In the genomic region with DNA sequence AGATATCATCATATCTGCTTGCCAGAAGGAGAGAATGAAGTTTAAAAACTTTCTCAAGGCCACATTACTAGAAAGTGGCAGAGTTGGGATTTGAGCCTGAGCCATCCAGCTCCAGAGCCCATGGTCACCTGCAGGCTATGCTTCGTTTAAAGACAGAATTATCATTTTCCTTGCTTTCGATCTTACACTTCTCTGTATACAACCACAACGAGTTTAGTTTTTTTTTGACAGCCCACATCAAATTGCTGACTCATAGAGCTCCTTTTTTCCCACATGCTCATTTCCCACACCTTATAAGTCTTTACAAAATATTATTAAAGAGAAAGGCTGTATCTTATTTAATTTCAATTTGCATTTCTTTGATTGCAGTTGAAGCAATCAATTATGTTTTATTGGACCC, we compare ENCODE assay signal across 16 cellular contexts. TPM values are rescaled to one million over a fixed set of nuclear protein-coding genes. Genes with fewer than 3 reads are reported as not detected.
A peak's percentile ranks its signal among the peaks of the same experiment; 100 is the strongest.
DNase-seq lines count a peak whose midpoint lies in the region; ATAC-seq, FAIRE-seq and TF ChIP-seq lines count a peak whose summit lies in the region.
"Had no signal": no experiment of that assay in that cellular context is flagged by ENCODE, and none has a peak within 500 bp of the region (broad histone marks: within the 10 kb centered on the region; RNA-seq: fewer than 3 reads in every experiment).

No MANE protein-coding gene starts in this region.

- RAD21 ChIA-PET in GM12878 (lab: Charles Lee; ENCODE audit: unreplicated experiment) = interaction anchor here (0.6 to 7.1 kb wide), 16 partner anchors 9 to 121 kb away, joined by 3 to 62 read pairs (median 6); partner anchors contain the start of genes APLF, FBXO48 and PPP3R1

- 0% methylated on average over 3 of the region's 3 CpGs for WGBS in GM12878 (ENCODE audit: insufficient coverage, insufficient replicate concordance, low lambda C conversion rate, missing lambda C conversion rate)

- POLR2A ChIA-PET in GM12878 (lab: Charles Lee) = interaction anchor here (0.7 to 6.7 kb wide), 9 partner anchors 9 to 248 kb away, joined by 3 to 71 read pairs (median 11); no protein-coding TSS in a partner anchor

- H3K9me3 Mint-ChIP-seq in activated T-cell treated with anti-CD3 and anti-CD28 coated beads, Interleukin-2, amount 50 U/mL, for 72 hours = peaks cover 0 to 1% of the 10 kb centered on the region in 2 donors
- no peaks in the 10 kb centered on the region for H3K9me3 Mint-ChIP-seq in activated T-cell treated with anti-CD3 and anti-CD28 coated beads, Interleukin-2, amount 50 U/mL, for 4 hours
- H3K9me3 Mint-ChIP-seq in stimulated activated naive CD8-positive, alpha-beta T cell treated with anti-CD3 and anti-CD28 coated beads, Interleukin-15, amount 100 ng/mL, for 72 hours = no peaks in the 10 kb centered on the region
- H3K9me3 Mint-ChIP-seq: activated naive CD4-positive, alpha-beta T cell treated with anti-CD3 and anti-CD28 coated beads, Interleukin-2, amount 10 ng/mL, durations not matched to agents 7 days and 5 days had no signal

- in situ Hi-C loops in GM12878 (cut with MboI) = no loop called here
- in situ Hi-C loops in GM13977 (cut with MboI; ENCODE audit: low pct_unique_long_range_greater_than_20kb, low sequenced_read_pairs, unreplicated experiment) = no loop called here

- no peak for DNase-seq in activated T-cell treated with anti-CD3 and anti-CD28 coated beads, Interleukin-2, amount 50 U/mL, for 72 hours
- DNase-seq in activated T-cell treated with anti-CD3 and anti-CD28 coated beads, Interleukin-2, amount 50 U/mL, for 4 hours = no peak
- DNase-seq in GM12878 (ENCODE audit: low read depth, low spot score) (no peak), GM13977 (ENCODE audit: low spot score) (no peak), Ammon's horn (ENCODE audit: low spot score) (no peak)
- DNase-seq in stimulated activated naive CD8-positive, alpha-beta T cell treated with anti-CD3 and anti-CD28 coated beads, Interleukin-15, amount 100 ng/mL, for 72 hours = no peak
- DNase-seq: activated CD4-positive, alpha-beta T cell treated with anti-CD3 and anti-CD28 coated beads, Interleukin-2, amount 50 U/mL, for 48 hours; activated naive CD4-positive, alpha-beta T cell treated with anti-CD3 and anti-CD28 coated beads, Interleukin-2, amount 10 ng/mL, durations not matched to agents 7 days and 5 days; left ventricle myocardium superior; NCI-H345; trophoblast cell had no signal

- H3K4me3 ChIP-seq in KMS-11 (IDR thresholded peaks at IDR 0.05; ENCODE audit: insufficient read depth, low read depth, low read length) (no peak overlapping the region), GM12878 (peak overlapping the region; percentile 65)
- H3K4me3 ChIP-seq: skin epidermis had no signal

- no peak for TF ChIP-seq EP300 in GM12878 (IDR thresholded peaks at IDR 0.05; ENCODE audit: borderline replicate concordance in 1 of 2, control insufficient read depth in 1 of 2, low read depth in 2 of 2, low read length in 2 of 2)

- peak overlapping the region; percentile 2 to 4 for H3K4me3 Mint-ChIP-seq in activated T-cell treated with anti-CD3 and anti-CD28 coated beads, Interleukin-2, amount 50 U/mL, for 72 hours
- no peak overlapping the region for H3K4me3 Mint-ChIP-seq in activated T-cell treated with anti-CD3 and anti-CD28 coated beads, Interleukin-2, amount 50 U/mL, for 4 hours
- no peak overlapping the region for H3K4me3 Mint-ChIP-seq in stimulated activated naive CD8-positive, alpha-beta T cell treated with anti-CD3 and anti-CD28 coated beads, Interleukin-15, amount 100 ng/mL, for 72 hours
- H3K4me3 Mint-ChIP-seq: activated naive CD4-positive, alpha-beta T cell treated with anti-CD3 and anti-CD28 coated beads, Interleukin-2, amount 10 ng/mL, durations not matched to agents 7 days and 5 days had no signal

- H3K9ac ChIP-seq in KMS-11 (no peak overlapping the region), GM12878 (ENCODE audit: control insufficient read depth, insufficient read depth, low read length) (0 out of 2 replicates have a peak overlapping the region, but pooled peaks have one; percentile 1)

- H3K79me2 ChIP-seq in KMS-11 (ENCODE audit: insufficient read depth, low read depth) (no peaks in the 10 kb centered on the region), GM12878 (ENCODE audit: control insufficient read depth, insufficient read depth, low read length) (peaks cover 99% of the 10 kb centered on the region)

- CTCF ChIA-PET in GM12878 (lab: Yijun Ruan, JAX) = interaction anchor here (0.6 to 3.9 kb wide), 10 partner anchors 9 to 96 kb away, joined by 3 to 22 read pairs (median 4); partner anchors contain the start of genes APLF and FBXO48

- no peaks in the 10 kb centered on the region for H3K9me3 ChIP-seq in GM12878 (replicated peaks; ENCODE audit: control insufficient read depth, insufficient read depth, low read length)

- H3K4me2 ChIP-seq in KMS-11 (peak overlapping the region; percentile 21; the same call in 1 of the 2 replicates), GM12878 (ENCODE audit: control insufficient read depth, insufficient read depth) (peak overlapping the region; percentile 51)

- 0 out of 2 replicates have a peak overlapping the region, but pooled peaks have one; percentile 14 for H2AFZ ChIP-seq in KMS-11 (ENCODE audit: low read depth)
- no peak overlapping the region for H2AFZ ChIP-seq in GM12878 (ENCODE audit: control insufficient read depth, low read depth, low read length)

- H3K27me3 Mint-ChIP-seq in activated T-cell treated with anti-CD3 and anti-CD28 coated beads, Interleukin-2, amount 50 U/mL, for 72 hours (ENCODE audit: low read depth) = peaks cover 39% of the 10 kb centered on the region
- H3K27me3 Mint-ChIP-seq in activated T-cell treated with anti-CD3 and anti-CD28 coated beads, Interleukin-2, amount 50 U/mL, for 4 hours (ENCODE audit: low read depth) = no peaks in the 10 kb centered on the region
- H3K27me3 Mint-ChIP-seq in stimulated activated naive CD8-positive, alpha-beta T cell treated with anti-CD3 and anti-CD28 coated beads, Interleukin-15, amount 100 ng/mL, for 72 hours = peaks cover 37% of the 10 kb centered on the region

- TF ChIP-seq RAD21 in GM12878 (IDR thresholded peaks at IDR 0.05; ENCODE audit: insufficient read depth, low read depth, low read length) = no peak

- no peak for TF ChIP-seq CTCF in KMS-11 (conservative IDR thresholded peaks at IDR 0.05; ENCODE audit: low read depth, low read length)
- no peak for TF ChIP-seq CTCF in GM12878 (IDR thresholded peaks at IDR 0.05 in 2 of 3, conservative IDR thresholded peaks at IDR 0.05 in 1 of 3; ENCODE audit: control insufficient read depth in 2 of 3, extremely low read depth in 1 of 3, insufficient read depth in 1 of 3, low read depth in 3 of 3, low read length in 3 of 3)
- no peak for TF ChIP-seq CTCF in GM13977 (IDR thresholded peaks at IDR 0.05; ENCODE audit: extremely low read depth, insufficient read depth, missing control alignments)

- FAIRE-seq in GM12878 (lab: Jason Lieb, UNC) = no peak

- H4K20me1 ChIP-seq in KMS-11 (ENCODE audit: insufficient read depth) (no peaks in the 10 kb centered on the region), GM12878 (ENCODE audit: control insufficient read depth, insufficient read depth) (no peaks in the 10 kb centered on the region)

- no peaks in the 10 kb centered on the region for H3K27me3 ChIP-seq in KMS-11 (ENCODE audit: insufficient read depth, low read depth)
- H3K27me3 ChIP-seq in GM12878 (replicated peaks in 1 of 2; ENCODE audit: control insufficient read depth in 2 of 2, insufficient read depth in 2 of 2, low read length in 1 of 2) = no peaks in the 10 kb centered on the region

- TF ChIP-seq POLR2A in GM12878 (IDR thresholded peaks at IDR 0.05; ENCODE audit: low read depth, low read length) = no peak

- intact Hi-C loops in GM12878 (cut with micrococcal nuclease; ENCODE audit: unreplicated experiment) = loop anchor here (10.0 kb wide), 1 partner anchor 1273 kb away; the partner anchor contains the start of gene AAK1

- H3K27ac ChIP-seq in KMS-11 (no peak overlapping the region), GM12878 (ENCODE audit: control insufficient read depth, insufficient read depth) (peak overlapping the region; percentile 32)

- H3K27ac Mint-ChIP-seq in activated T-cell treated with anti-CD3 and anti-CD28 coated beads, Interleukin-2, amount 50 U/mL, for 72 hours = no peak overlapping the region
- no peak overlapping the region for H3K27ac Mint-ChIP-seq in stimulated activated naive CD8-positive, alpha-beta T cell treated with anti-CD3 and anti-CD28 coated beads, Interleukin-15, amount 100 ng/mL, for 72 hours
- H3K27ac Mint-ChIP-seq: activated naive CD4-positive, alpha-beta T cell treated with anti-CD3 and anti-CD28 coated beads, Interleukin-2, amount 10 ng/mL, durations not matched to agents 7 days and 5 days had no signal

- H3K4me1 ChIP-seq in KMS-11 (ENCODE audit: low read depth, poor library complexity, severe bottlenecking) = peaks cover 19% of the 10 kb centered on the region
- H3K4me1 ChIP-seq in GM12878 (ENCODE audit: control insufficient read depth, insufficient read depth, low read length) = peaks cover 16% of the 10 kb centered on the region

- SMC1A ChIA-PET in GM12878 (lab: Charles Lee; ENCODE audit: uncharacterized antibody, unreplicated experiment) = interaction anchor here (0.7 to 7.1 kb wide), 14 partner anchors 9 to 72 kb away, joined by 3 to 126 read pairs (median 5); no protein-coding TSS in a partner anchor

- H3K36me3 Mint-ChIP-seq in activated T-cell treated with anti-CD3 and anti-CD28 coated beads, Interleukin-2, amount 50 U/mL, for 72 hours (ENCODE audit: insufficient read depth in 2 of 2) = no peaks in the 10 kb centered on the region
- peaks cover 2% of the 10 kb centered on the region for H3K36me3 Mint-ChIP-seq in activated T-cell treated with anti-CD3 and anti-CD28 coated beads, Interleukin-2, amount 50 U/mL, for 4 hours (ENCODE audit: insufficient read depth)
- H3K36me3 Mint-ChIP-seq: activated naive CD4-positive, alpha-beta T cell treated with anti-CD3 and anti-CD28 coated beads, Interleukin-2, amount 10 ng/mL, durations not matched to agents 7 days and 5 days had no signal

- H3K36me3 ChIP-seq in KMS-11 (ENCODE audit: insufficient read depth) = no peaks in the 10 kb centered on the region
- H3K36me3 ChIP-seq in GM12878 (ENCODE audit: control insufficient read depth in 2 of 2, insufficient read depth in 2 of 2, low read length in 1 of 2) = no peaks in the 10 kb centered on the region; a peak in 1 of 4 replicates

- ATAC-seq in activated T-cell treated with anti-CD3 and anti-CD28 coated beads, Interleukin-2, amount 50 U/mL, for 72 hours (replicated peaks in 1 of 2) = peak; percentile 35 to 59
- no peak for ATAC-seq in activated T-cell treated with anti-CD3 and anti-CD28 coated beads, Interleukin-2, amount 50 U/mL, for 4 hours
- ATAC-seq in GM12878 (peak; percentile 13), GM18520 (IDR thresholded peaks at IDR 0.05; ENCODE audit: unreplicated experiment) (no peak)
- peak; percentile 58 for ATAC-seq in stimulated activated naive CD8-positive, alpha-beta T cell treated with anti-CD3 and anti-CD28 coated beads, Interleukin-15, amount 100 ng/mL, for 72 hours
- ATAC-seq: left ventricle myocardium superior had no signal

- no TSS peak for BruUV-seq in GM12878 (replicated peaks; lab: Mats Ljungman, UMichigan)

- peaks cover 15% of the 10 kb centered on the region for H3K4me1 Mint-ChIP-seq in activated T-cell treated with anti-CD3 and anti-CD28 coated beads, Interleukin-2, amount 50 U/mL, for 72 hours (ENCODE audit: low read depth)
- H3K4me1 Mint-ChIP-seq in activated T-cell treated with anti-CD3 and anti-CD28 coated beads, Interleukin-2, amount 50 U/mL, for 4 hours (ENCODE audit: low read depth) = peaks cover 40% of the 10 kb centered on the region
- H3K4me1 Mint-ChIP-seq in stimulated activated naive CD8-positive, alpha-beta T cell treated with anti-CD3 and anti-CD28 coated beads, Interleukin-15, amount 100 ng/mL, for 72 hours = peaks cover 17% of the 10 kb centered on the region

RNA-seq across cellular contexts. Expression of gene PLEK, which starts 6.5 kb away (rescaled TPM):
- 1 to 10 TPM; 2.4 to 5.6 TPM for total RNA-seq in activated T-cell treated with anti-CD3 and anti-CD28 coated beads, Interleukin-2, amount 50 U/mL, for 72 hours
- 1 to 10 TPM; 2.6 to 7.8 (median 7.8) TPM for total RNA-seq in activated T-cell treated with anti-CD3 and anti-CD28 coated beads, Interleukin-2, amount 50 U/mL, for 4 hours
- total RNA-seq in GM12878 (2013; cell fraction: nucleolus; rRNA removed) = 397 and 442 TPM in 2 replicates
- total RNA-seq in GM12878 (2014; rRNA removed) (270 and 329 TPM in 2 replicates), GM12878 (2014; rRNA removed; fragmentation: Illumina TruSeq; extraction: Trizol) (371 and 378 TPM in 2 replicates), GM12878 (2021) (319 and 335 TPM in 2 replicates)
- polyA plus RNA-seq in GM12878 (2011; ENCODE audit: low read depth) = 166 TPM
- polyA plus RNA-seq in GM12878 (2011; rRNA removed) (804 and 985 TPM in 2 replicates), GM12878 (2014; fragmentation: Illumina TruSeq; extraction: Trizol) (466 and 545 TPM in 2 replicates), GM12878 (2014; fragmentation: Nextera tagmentation; extraction: Ambion mirVana) (100 to 1,000 TPM; 410 to 617 TPM), GM12878 (2014; rRNA removed) (283 and 353 TPM in 2 replicates), GM12878 (2016; fragmentation: Nextera tagmentation; extraction: Ambion mirVana) (100 to 1,000 TPM; 229 to 238 TPM)
- polyA plus RNA-seq in GM12878 (2011; cell fraction: cytosol; rRNA removed) = 433 and 504 TPM in 2 replicates
- polyA plus RNA-seq in GM12878 (2011; cell fraction: nucleus; rRNA removed) = 396 and 451 TPM in 2 replicates
- 204 and 209 TPM in 2 replicates for polyA plus RNA-seq in GM12878 (2012)
- polyA minus RNA-seq in GM12878 (2011; rRNA and poly(A)+ RNA removed) = 394 and 411 TPM in 2 replicates
- polyA minus RNA-seq in GM12878 (2011; cell fraction: cytosol; rRNA and poly(A)+ RNA removed) = 150 and 184 TPM in 2 replicates
- 97.7 and 128 TPM in 2 replicates for polyA minus RNA-seq in GM12878 (2011; cell fraction: nucleus; rRNA and poly(A)+ RNA removed)
- total RNA-seq: MCF 10A, RPMI7951 had no signal

RNA-seq across cellular contexts. Expression of gene CNRIP1, which starts 51.8 kb away (rescaled TPM):
- total RNA-seq in activated T-cell treated with anti-CD3 and anti-CD28 coated beads, Interleukin-2, amount 50 U/mL, for 72 hours = not detected
- under 1 TPM in 2 of 3 donors, not detected in 1; 0.11 to 0.13 TPM for total RNA-seq in activated T-cell treated with anti-CD3 and anti-CD28 coated beads, Interleukin-2, amount 50 U/mL, for 4 hours
- total RNA-seq in GM12878 (2013; cell fraction: nucleolus; rRNA removed) = not detected in 2 replicates
- total RNA-seq in GM12878 (2014; rRNA removed) = not detected in 2 replicates
- not detected in 2 replicates for total RNA-seq in GM12878 (2014; rRNA removed; fragmentation: Illumina TruSeq; extraction: Trizol)
- not detected in 2 replicates for total RNA-seq in GM12878 (2021)
- not detected for polyA plus RNA-seq in GM12878 (2011; ENCODE audit: low read depth)
- polyA plus RNA-seq in GM12878 (2011; rRNA removed) = not detected in 2 replicates
- not detected in 2 replicates for polyA plus RNA-seq in GM12878 (2011; cell fraction: cytosol; rRNA removed)
- not detected in 2 replicates for polyA plus RNA-seq in GM12878 (2011; cell fraction: nucleus; rRNA removed)
- polyA plus RNA-seq in GM12878 (2012) = not detected in 2 replicates
- not detected in 2 replicates for polyA plus RNA-seq in GM12878 (2014; fragmentation: Illumina TruSeq; extraction: Trizol)
- not detected for polyA plus RNA-seq in GM12878 (2014; fragmentation: Nextera tagmentation; extraction: Ambion mirVana)
- polyA plus RNA-seq in GM12878 (2014; rRNA removed) = not detected in 2 replicates
- polyA plus RNA-seq in GM12878 (2016; fragmentation: Nextera tagmentation; extraction: Ambion mirVana) = not detected
- polyA minus RNA-seq in GM12878 (2011; rRNA and poly(A)+ RNA removed) = not detected in 2 replicates
- not detected in 2 replicates for polyA minus RNA-seq in GM12878 (2011; cell fraction: cytosol; rRNA and poly(A)+ RNA removed)
- polyA minus RNA-seq in GM12878 (2011; cell fraction: nucleus; rRNA and poly(A)+ RNA removed) = not detected in 2 replicates

Comparison
In these comparisons a context has a peak if more than half of its experiments do, and no peak if none do; other contexts are left out.
1. ATAC-seq: peak in activated T-cell treated with anti-CD3 and anti-CD28 coated beads, Interleukin-2, amount 50 U/mL, for 72 hours (2 of 2), GM12878 (single experiment) and stimulated activated naive CD8-positive, alpha-beta T cell treated with anti-CD3 and anti-CD28 coated beads, Interleukin-15, amount 100 ng/mL, for 72 hours (single experiment); none in activated T-cell treated with anti-CD3 and anti-CD28 coated beads, Interleukin-2, amount 50 U/mL, for 4 hours (0 of 2) and GM18520 (single experiment).
2. H3K4me3 Mint-ChIP-seq: peak in activated T-cell treated with anti-CD3 and anti-CD28 coated beads, Interleukin-2, amount 50 U/mL, for 72 hours (2 of 2); none in activated T-cell treated with anti-CD3 and anti-CD28 coated beads, Interleukin-2, amount 50 U/mL, for 4 hours (single experiment) and stimulated activated naive CD8-positive, alpha-beta T cell treated with anti-CD3 and anti-CD28 coated beads, Interleukin-15, amount 100 ng/mL, for 72 hours (0 of 2).
3. RNA of gene PLEK, which starts 6.5 kb away (total RNA-seq): 270 to 442 TPM in GM12878; 2.6 to 7.8 TPM in activated T-cell treated with anti-CD3 and anti-CD28 coated beads, Interleukin-2, amount 50 U/mL, for 4 hours and 2.4 to 5.6 TPM in activated T-cell treated with anti-CD3 and anti-CD28 coated beads, Interleukin-2, amount 50 U/mL, for 72 hours; every median in the first group is over 10 times any median in the second.